In genomic region chr2:53257287-53257686, GRCh38 we compare ENCODE assay signal across 8 cellular contexts.
"Had no signal": no experiment of that assay in that cellular context is flagged by ENCODE, and none has a peak within 500 bp of the region (broad histone marks: within the 10 kb centered on the region; RNA-seq: fewer than 3 reads in every experiment).

No MANE protein-coding gene starts in this region.

- H3K9ac ChIP-seq: GM23248 had no signal

- H3K27ac ChIP-seq: GM23248 had no signal

- ATAC-seq: K562 had no signal

- FAIRE-seq: H1, H54, K562 had no signal

- DNase-seq: GM23248, H9, HCEC 1CT, IMR-90, KG1 had no signal

- H3K4me3 ChIP-seq: GM23248, K562 had no signal

- H2AFZ ChIP-seq: GM23248 had no signal
